8 cellular contexts compared by ENCODE assay signal in genomic region chr4:102503301-102503746, GRCh38. TPM values are rescaled to one million over a fixed set of nuclear protein-coding genes. Genes with fewer than 3 reads are reported as not detected.
DNase-seq lines count a peak whose midpoint lies in the region; ATAC-seq and TF ChIP-seq lines count a peak whose summit lies in the region.

No MANE protein-coding gene starts in this region.

- peaks cover 7% of the 10 kb centered on the region for H3K27me3 Mint-ChIP-seq in CD4-positive, CD25-positive, alpha-beta regulatory T cell
- no peaks in the 10 kb centered on the region for H3K27me3 Mint-ChIP-seq in activated naive CD8-positive, alpha-beta T cell treated with anti-CD3 and anti-CD28 coated beads, Interleukin-2, amount 10 ng/mL, durations not matched to agents 7 days and 5 days

- no peak for TF ChIP-seq POLR2A in IMR-90 (IDR thresholded peaks at IDR 0.05; ENCODE audit: low read depth, low read length)

- no CpG with 5 or more reads among the region's 3 CpGs for whole genome bisulfite sequencing in IMR-90 (ENCODE audit: extremely low coverage in 2 of 2, insufficient read length in 1 of 2), 2 experiments

- no peak overlapping the region for H4K91ac ChIP-seq in IMR-90 (ENCODE audit: insufficient read depth, low read depth, low read length)

- H3K9me3 Mint-ChIP-seq in CD4-positive, CD25-positive, alpha-beta regulatory T cell = no peaks in the 10 kb centered on the region
- H3K9me3 Mint-ChIP-seq in activated naive CD8-positive, alpha-beta T cell treated with anti-CD3 and anti-CD28 coated beads, Interleukin-2, amount 10 ng/mL, durations not matched to agents 7 days and 5 days = peaks cover 4% of the 10 kb centered on the region

- DNase-seq in CD4-positive, CD25-positive, alpha-beta regulatory T cell = peak in 1 of 3 donors; percentile 49
- no peak for DNase-seq in IMR-90
- DNase-seq in activated naive CD8-positive, alpha-beta T cell treated with anti-CD3 and anti-CD28 coated beads, Interleukin-2, amount 10 ng/mL, durations not matched to agents 7 days and 5 days = no peak
- no peak for DNase-seq in occipital lobe (lab: John Stamatoyannopoulos, UW)
- no peak for DNase-seq in NCI-H446 treated with DMSO at 0.1 percent for 48 hours (lab: John Stamatoyannopoulos, UW)
- no peak for DNase-seq in globus pallidus (ENCODE audit: low spot score)
- no peak for DNase-seq in ureter (ENCODE audit: low spot score)

- H3K27me3 ChIP-seq in CD4-positive, CD25-positive, alpha-beta regulatory T cell (ENCODE audit: control insufficient read depth, insufficient read depth, low read length) = no peaks in the 10 kb centered on the region
- H3K27me3 ChIP-seq in IMR-90 (ENCODE audit: control insufficient read depth, insufficient read depth, low read length) (no peaks in the 10 kb centered on the region), muscle layer of colon (ENCODE audit: control insufficient read depth in 1 of 2, insufficient read depth in 2 of 2, low read length in 2 of 2) (no peaks in the 10 kb centered on the region)

- H2AK5ac ChIP-seq in IMR-90 (ENCODE audit: low read depth, low read length) = no peak overlapping the region

- H3K14ac ChIP-seq in IMR-90 (replicated peaks; ENCODE audit: low read depth, low read length) = no peak overlapping the region

- no peak overlapping the region for H3K4ac ChIP-seq in IMR-90 (ENCODE audit: low read depth, low read length)

- no peak overlapping the region for H4K8ac ChIP-seq in IMR-90 (ENCODE audit: low read depth in 2 of 2, low read length in 2 of 2)

- peak overlapping the region; percentile 78 for H3K4me2 ChIP-seq in IMR-90 (ENCODE audit: low read depth, low read length)

- H4K5ac ChIP-seq in IMR-90 (ENCODE audit: low read depth, low read length) = no peak overlapping the region

- BruUV-seq in IMR-90 (replicated peaks; lab: Mats Ljungman, UMichigan) = no TSS peak

- CTCF ChIA-PET in IMR-90 (lab: Yijun Ruan, JAX) = no interaction called here

- in situ Hi-C loops in IMR-90 (cut with MboI; ENCODE audit: low sequenced_read_pairs) = no loop called here

- H3K4me3 Mint-ChIP-seq in CD4-positive, CD25-positive, alpha-beta regulatory T cell = peak overlapping the region; percentile 94 to 100 (median 95)
- H3K4me3 Mint-ChIP-seq in activated naive CD8-positive, alpha-beta T cell treated with anti-CD3 and anti-CD28 coated beads, Interleukin-2, amount 10 ng/mL, durations not matched to agents 7 days and 5 days = peak overlapping the region; percentile 90

- peaks cover 5% of the 10 kb centered on the region; the same call in 1 of the 2 replicates for H4K20me1 ChIP-seq in IMR-90 (ENCODE audit: insufficient read depth, low read length)

- H3K36me3 Mint-ChIP-seq in CD4-positive, CD25-positive, alpha-beta regulatory T cell = no peaks in the 10 kb centered on the region
- H3K36me3 Mint-ChIP-seq in activated naive CD8-positive, alpha-beta T cell treated with anti-CD3 and anti-CD28 coated beads, Interleukin-2, amount 10 ng/mL, durations not matched to agents 7 days and 5 days = peaks cover 29% of the 10 kb centered on the region

- H2BK15ac ChIP-seq in IMR-90 (ENCODE audit: low read depth, low read length) = no peak overlapping the region

- H2BK120ac ChIP-seq in IMR-90 (ENCODE audit: low read depth, low read length) = no peak overlapping the region

- no peak for TF ChIP-seq CTCF in IMR-90 (conservative IDR thresholded peaks at IDR 0.05; ENCODE audit: low read depth, low read length)

- H2BK20ac ChIP-seq in IMR-90 (ENCODE audit: low read depth, low read length) = no peak overlapping the region

- intact Hi-C loops in IMR-90 (cut with micrococcal nuclease) = loop anchor here (5.0 to 10.0 kb wide), 4 partner anchors 51 to 509 kb away; partner anchors contain the start of gene UBE2D3

- H3K4me1 ChIP-seq in CD4-positive, CD25-positive, alpha-beta regulatory T cell (ENCODE audit: control insufficient read depth, insufficient read depth, low read length, poor library complexity, severe bottlenecking) = peaks cover 45% of the 10 kb centered on the region
- H3K4me1 ChIP-seq in IMR-90 (ENCODE audit: control insufficient read depth, insufficient read depth, low read length) (peaks cover 3% of the 10 kb centered on the region; the same call in 1 of the 2 replicates), muscle layer of colon (ENCODE audit: insufficient read depth, low read length) (peaks cover 42% of the 10 kb centered on the region)

- no peak overlapping the region for H2AFZ ChIP-seq in IMR-90 (replicated peaks; ENCODE audit: low read length, poor library complexity)

- no peak overlapping the region for H3K9ac ChIP-seq in IMR-90 (ENCODE audit: low read depth, low read length)
- peak overlapping the region; percentile 94 for H3K9ac ChIP-seq in muscle layer of colon (ENCODE audit: low read length)

- H3K27ac Mint-ChIP-seq in CD4-positive, CD25-positive, alpha-beta regulatory T cell = peak overlapping the region; percentile 78 to 97 (median 81)
- peak overlapping the region; percentile 88 for H3K27ac Mint-ChIP-seq in activated naive CD8-positive, alpha-beta T cell treated with anti-CD3 and anti-CD28 coated beads, Interleukin-2, amount 10 ng/mL, durations not matched to agents 7 days and 5 days

- H3K18ac ChIP-seq in IMR-90 (ENCODE audit: low read depth, low read length) = no peak overlapping the region

- no peak overlapping the region for H3K23ac ChIP-seq in IMR-90 (ENCODE audit: low read depth, low read length)

- peaks cover 34 to 52% (median 45%) of the 10 kb centered on the region in 4 donors for H3K4me1 Mint-ChIP-seq in CD4-positive, CD25-positive, alpha-beta regulatory T cell
- peaks cover 30% of the 10 kb centered on the region for H3K4me1 Mint-ChIP-seq in activated naive CD8-positive, alpha-beta T cell treated with anti-CD3 and anti-CD28 coated beads, Interleukin-2, amount 10 ng/mL, durations not matched to agents 7 days and 5 days

- no peak overlapping the region for H2AK9ac ChIP-seq in IMR-90 (replicated peaks; ENCODE audit: low read depth, low read length, poor library complexity)

- no peak for TF ChIP-seq RAD21 in IMR-90 (IDR thresholded peaks at IDR 0.05; ENCODE audit: low read length)

- H3K79me1 ChIP-seq in IMR-90 (ENCODE audit: low read depth in 1 of 2, low read length in 2 of 2) = peaks cover 8 to 36% of the 10 kb centered on the region in 2 experiments

- H3K56ac ChIP-seq in IMR-90 (ENCODE audit: extremely low read depth, insufficient read depth, low read length) = no peak overlapping the region

- no peak for ATAC-seq in CD4-positive, CD25-positive, alpha-beta regulatory T cell (ENCODE audit: low read depth in 2 of 2)
- no peak for ATAC-seq in IMR-90 (ENCODE audit: low read depth)
- ATAC-seq in activated naive CD8-positive, alpha-beta T cell treated with anti-CD3 and anti-CD28 coated beads, Interleukin-2, amount 10 ng/mL, durations not matched to agents 7 days and 5 days (ENCODE audit: low read depth) = no peak

- dilution Hi-C loops in IMR-90 (cut with HindIII; ENCODE audit: low sequenced_read_pairs, unreplicated experiment) = no loop called here

- peak overlapping the region; percentile 99 for H3K4me3 ChIP-seq in CD4-positive, CD25-positive, alpha-beta regulatory T cell (ENCODE audit: low read depth, low read length)
- H3K4me3 ChIP-seq in IMR-90 (ENCODE audit: insufficient read depth, low read depth, low read length) = no peak overlapping the region
- no peak overlapping the region for H3K4me3 ChIP-seq in muscle layer of colon (ENCODE audit: low read depth in 1 of 2, low read length in 2 of 2)

- H2BK5ac ChIP-seq in IMR-90 (ENCODE audit: low read depth, low read length, poor library complexity, severe bottlenecking) = no peak overlapping the region

- no peaks in the 10 kb centered on the region for H3K9me3 ChIP-seq in CD4-positive, CD25-positive, alpha-beta regulatory T cell (ENCODE audit: control insufficient read depth in 2 of 2, low read length in 2 of 2)
- H3K9me3 ChIP-seq in IMR-90 (ENCODE audit: control insufficient read depth, insufficient read depth, low read length) (no peaks in the 10 kb centered on the region), muscle layer of colon (ENCODE audit: low read length) (no peaks in the 10 kb centered on the region)

- no peaks in the 10 kb centered on the region for H3K9me1 ChIP-seq in IMR-90 (ENCODE audit: insufficient read depth, low read length)

- H3K36me3 ChIP-seq in CD4-positive, CD25-positive, alpha-beta regulatory T cell (ENCODE audit: control insufficient read depth, insufficient read depth, low read length) = no peaks in the 10 kb centered on the region
- H3K36me3 ChIP-seq in IMR-90 (ENCODE audit: control insufficient read depth, insufficient read depth, low read length) = no peaks in the 10 kb centered on the region
- H3K36me3 ChIP-seq in muscle layer of colon (ENCODE audit: insufficient read depth, low read length) = no peaks in the 10 kb centered on the region

- H3K27ac ChIP-seq in CD4-positive, CD25-positive, alpha-beta regulatory T cell (ENCODE audit: insufficient read depth, low read length, poor library complexity, severe bottlenecking) = peak overlapping the region; percentile 97
- H3K27ac ChIP-seq in IMR-90 (ENCODE audit: insufficient read depth, low read length) = no peak overlapping the region
- H3K27ac ChIP-seq in muscle layer of colon (ENCODE audit: low read depth, low read length) = no peak overlapping the region

- POLR2A ChIA-PET in IMR-90 (lab: Charles Lee; ENCODE audit: unreplicated experiment) = no interaction called here
- POLR2A ChIA-PET in activated naive CD8-positive, alpha-beta T cell treated with anti-CD3 and anti-CD28 coated beads, Interleukin-2, amount 10 ng/mL, durations not matched to agents 7 days and 5 days (lab: Charles Lee) = interaction anchor here (0.6 to 3.9 kb wide), 11 partner anchors 8 to 324 kb away, joined by 3 to 20 read pairs (median 3); partner anchors contain the start of genes SLC39A8 and UBE2D3

TF ChIP-seq in IMR-90, 13 proteins besides CTCF, POLR2A, EP300 and RAD21 (continues in another document):
- TF ChIP-seq BHLHE40 (IDR thresholded peaks at IDR 0.05; ENCODE audit: low read depth, low read length) (no peak), FOS (IDR thresholded peaks at IDR 0.05; ENCODE audit: low read depth, low read length) (no peak), MXI1 (IDR thresholded peaks at IDR 0.05; ENCODE audit: borderline replicate concordance, low read depth, low read length) (no peak), CEBPB (IDR thresholded peaks at IDR 0.05; ENCODE audit: low read depth, low read length) (no peak)

RNA-seq across cellular contexts. Expression of gene NFKB1, which starts 2.2 kb away (rescaled TPM):
- total RNA-seq in CD4-positive, CD25-positive, alpha-beta regulatory T cell = 152 TPM
- 10 to 100 TPM in 3 of 4 donors, 1 to 10 TPM in 1; 9.2 to 21.8 (median 13.6) TPM for polyA plus RNA-seq in CD4-positive, CD25-positive, alpha-beta regulatory T cell
- total RNA-seq in IMR-90 (2012; rRNA removed) = 23.6 and 24.6 TPM in 2 replicates
- polyA plus RNA-seq in IMR-90 (2012; rRNA removed) = 16.3 and 19.8 TPM in 2 replicates
- 11.9 and 13.2 TPM in 2 replicates for polyA plus RNA-seq in IMR-90 (2012; cell fraction: cytosol; rRNA removed)
- polyA plus RNA-seq in IMR-90 (2012; cell fraction: nucleus; rRNA removed; ENCODE audit: low replicate concordance) = 18.9 and 34.9 TPM in 2 replicates
- total RNA-seq in activated naive CD8-positive, alpha-beta T cell treated with anti-CD3 and anti-CD28 coated beads, Interleukin-2, amount 10 ng/mL, durations not matched to agents 7 days and 5 days = 100 to 1,000 TPM; 129 to 130 TPM
- 7.0 TPM for total RNA-seq in occipital lobe
- total RNA-seq in ureter = 55.4 TPM
